ENCODE assay signal across 8 cellular contexts in the genomic region with DNA sequence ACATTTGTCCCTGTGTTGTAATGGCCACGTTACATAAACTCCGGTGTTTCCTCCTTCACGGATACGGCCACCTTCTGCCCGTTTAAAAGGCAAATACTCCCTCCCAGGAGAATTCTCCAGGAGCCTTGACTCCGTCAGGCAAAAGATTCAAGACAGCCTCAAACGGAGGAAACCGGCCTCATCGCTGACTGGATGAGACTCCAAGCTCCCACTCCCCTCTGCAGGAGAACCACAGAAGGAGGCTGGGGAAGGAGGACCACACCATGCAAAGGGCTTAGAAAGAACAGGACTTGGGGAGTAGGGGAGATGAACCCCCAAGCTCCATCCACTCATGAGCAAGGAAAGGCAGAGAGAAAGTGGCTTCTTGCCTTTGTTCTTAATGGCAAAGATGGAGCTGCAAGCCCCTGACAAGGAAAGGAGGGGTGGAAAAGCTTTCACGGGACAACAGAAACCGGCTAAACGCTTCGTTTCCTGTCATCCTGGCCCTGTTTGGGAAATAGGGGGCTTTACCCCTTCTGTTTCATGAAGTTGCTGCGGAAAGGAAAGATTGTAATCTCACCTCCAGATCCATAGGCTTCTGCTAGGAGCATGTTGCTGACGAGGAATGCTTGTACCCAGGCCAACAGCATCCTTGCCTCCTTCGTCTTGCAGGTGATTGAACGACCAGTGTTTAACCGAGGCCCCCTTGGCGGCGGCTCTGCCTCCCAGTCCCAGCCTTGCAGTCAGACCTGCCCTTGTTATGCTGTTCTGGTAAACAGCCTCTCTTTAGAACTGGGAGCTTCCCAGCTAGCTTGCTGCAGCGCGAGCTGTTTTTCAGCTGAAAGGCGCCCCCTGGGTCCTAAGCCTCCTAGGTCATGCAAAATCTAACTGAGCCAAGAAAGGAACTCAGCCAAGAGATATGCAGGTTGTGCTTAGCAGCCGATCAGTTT. TPM values are rescaled to one million over a fixed set of nuclear protein-coding genes. Genes with fewer than 3 reads are reported as not detected.
DNase-seq lines count a peak whose midpoint lies in the region; ATAC-seq and TF ChIP-seq lines count a peak whose summit lies in the region.

A gene with protein sequence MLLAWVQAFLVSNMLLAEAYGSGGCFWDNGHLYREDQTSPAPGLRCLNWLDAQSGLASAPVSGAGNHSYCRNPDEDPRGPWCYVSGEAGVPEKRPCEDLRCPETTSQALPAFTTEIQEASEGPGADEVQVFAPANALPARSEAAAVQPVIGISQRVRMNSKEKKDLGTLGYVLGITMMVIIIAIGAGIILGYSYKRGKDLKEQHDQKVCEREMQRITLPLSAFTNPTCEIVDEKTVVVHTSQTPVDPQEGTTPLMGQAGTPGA (minus strand): TSS at position 773 of the 929 bp plus-strand sequence. CDS start 144 bp downstream, at position 629.

- H3K4me3 ChIP-seq in dorsolateral prefrontal cortex = peak within 1 kb of the TSS; percentile 56 to 98 (median 88)
- H3K4me3 ChIP-seq in left lung = peak within 1 kb of the TSS; percentile 72 to 83

- intact Hi-C loops in activated CD4-positive, alpha-beta memory T cell treated with anti-CD3 and anti-CD28 coated beads for 36 hours (cut with micrococcal nuclease) = loop anchor here (1.0 to 5.0 kb wide), 10 partner anchors 13 to 340 kb away; a partner anchor contains a TSS
- intact Hi-C loops in dorsolateral prefrontal cortex (cut with DNase I) = loop anchor here (1.0 to 2.0 kb wide), 4 partner anchors 21 to 107 kb away; a partner anchor contains a TSS
- intact Hi-C loops in left lung (cut with DNase I) = no loop called here

- H3K36me3 Mint-ChIP-seq in activated CD4-positive, alpha-beta memory T cell treated with anti-CD3 and anti-CD28 coated beads for 36 hours = peaks cover 18% of the 10 kb centered on the region

- peak within 1 kb of the TSS; percentile 85 to 100 (median 99) for H3K27ac ChIP-seq in dorsolateral prefrontal cortex
- H3K27ac ChIP-seq in left lung = peak within 1 kb of the TSS; percentile 90 to 97

- peak; percentile 40 to 84 (median 70) for TF ChIP-seq CTCF in dorsolateral prefrontal cortex (IDR thresholded peaks at IDR 0.05 in 54 of 56, conservative IDR thresholded peaks at IDR 0.05 in 2 of 56; ENCODE audit: low read depth in 1 of 56, partially characterized antibody in 56 of 56)
- peak; percentile 39 to 49 for TF ChIP-seq CTCF in left lung (IDR thresholded peaks at IDR 0.05)

- no peaks in the 10 kb centered on the region for H3K27me3 ChIP-seq in dorsolateral prefrontal cortex
- peaks cover 0 to 18% of the 10 kb centered on the region in 2 donors for H3K27me3 ChIP-seq in left lung

- peaks cover 2% of the 10 kb centered on the region for H3K9me3 Mint-ChIP-seq in activated CD4-positive, alpha-beta memory T cell treated with anti-CD3 and anti-CD28 coated beads for 36 hours

- peak within 1 kb of the TSS; percentile 98 for H3K4me3 Mint-ChIP-seq in activated CD4-positive, alpha-beta memory T cell treated with anti-CD3 and anti-CD28 coated beads for 36 hours

- POLR2A ChIA-PET in activated CD4-positive, alpha-beta memory T cell treated with anti-CD3 and anti-CD28 coated beads for 36 hours (lab: Charles Lee) = interaction anchor here (0.6 to 2.2 kb wide), 14 partner anchors 9 to 370 kb away, joined by 3 to 18 read pairs (median 4); a partner anchor contains a TSS

- peaks cover 18 to 92% of the 10 kb centered on the region in 2 donors for H3K4me1 ChIP-seq in left lung

- H3K27ac Mint-ChIP-seq in activated CD4-positive, alpha-beta memory T cell treated with anti-CD3 and anti-CD28 coated beads for 36 hours = peak within 1 kb of the TSS; percentile 100

- H3K27me3 Mint-ChIP-seq in activated CD4-positive, alpha-beta memory T cell treated with anti-CD3 and anti-CD28 coated beads for 36 hours = no peaks in the 10 kb centered on the region

- ATAC-seq in HG03378 (IDR thresholded peaks at IDR 0.05; ENCODE audit: unreplicated experiment) (peak; percentile 34), left lung (peak; percentile 64), GM21423 (IDR thresholded peaks at IDR 0.05; ENCODE audit: unreplicated experiment) (no peak)

- peak; percentile 66 for DNase-seq in DMS 273 treated with DMSO at 0.1 percent for 48 hours (lab: John Stamatoyannopoulos, UW)
- peak; percentile 23 for DNase-seq in NCI-H774 (lab: John Stamatoyannopoulos, UW)
- DNase-seq in activated CD4-positive, alpha-beta memory T cell treated with anti-CD3 and anti-CD28 coated beads for 36 hours = peak; percentile 92
- peak; percentile 83 to 96 (median 93) for DNase-seq in dorsolateral prefrontal cortex
- peak; percentile 88 to 93 for DNase-seq in left lung
- DNase-seq in stimulated activated CD4-positive, alpha-beta T cell treated with anti-CD3 and anti-CD28 coated beads, Interleukin-1b, Interleukin-23, amount 100 ng/mL, for 48 hours = peak; percentile 81

- H3K4me1 Mint-ChIP-seq in activated CD4-positive, alpha-beta memory T cell treated with anti-CD3 and anti-CD28 coated beads for 36 hours (ENCODE audit: low read depth) = peaks cover 63% of the 10 kb centered on the region

- CTCF ChIA-PET in activated CD4-positive, alpha-beta memory T cell treated with anti-CD3 and anti-CD28 coated beads for 36 hours (lab: Charles Lee) = interaction anchor here (0.6 to 8.8 kb wide), 18 partner anchors 10 to 207 kb away, joined by 3 to 92 read pairs (median 6); a partner anchor contains a TSS

- H3K36me3 ChIP-seq in left lung = no peaks in the 10 kb centered on the region

- H3K9me3 ChIP-seq in left lung = no peaks in the 10 kb centered on the region

RNA-seq across cellular contexts. Expression of the gene that starts here (rescaled TPM):
- 10 to 100 TPM; 18.8 to 19.1 TPM for total RNA-seq in activated CD4-positive, alpha-beta memory T cell treated with anti-CD3 and anti-CD28 coated beads for 36 hours
- total RNA-seq in dorsolateral prefrontal cortex (10 to 100 TPM; 30.3 to 94.4 (median 54.6) TPM), left lung (10 to 100 TPM; 12.8 to 41.5 TPM)

Comparison
In these comparisons a context has a peak if more than half of its experiments do, and no peak if none do; other contexts are left out.
1. DNase-seq: peak in every context shown above with its lines; median percentile 93 in dorsolateral prefrontal cortex; 92 in activated CD4-positive, alpha-beta memory T cell treated with anti-CD3 and anti-CD28 coated beads for 36 hours; 90 in left lung; 81 in stimulated activated CD4-positive, alpha-beta T cell treated with anti-CD3 and anti-CD28 coated beads, Interleukin-1b, Interleukin-23, amount 100 ng/mL, for 48 hours; 66 in DMS 273 treated with DMSO at 0.1 percent for 48 hours; 23 in NCI-H774.
2. intact Hi-C loops: an anchor here in activated CD4-positive, alpha-beta memory T cell treated with anti-CD3 and anti-CD28 coated beads for 36 hours (1.0 to 5.0 kb wide) and dorsolateral prefrontal cortex (1.0 to 2.0 kb wide); none called in left lung.